In the genomic region with DNA sequence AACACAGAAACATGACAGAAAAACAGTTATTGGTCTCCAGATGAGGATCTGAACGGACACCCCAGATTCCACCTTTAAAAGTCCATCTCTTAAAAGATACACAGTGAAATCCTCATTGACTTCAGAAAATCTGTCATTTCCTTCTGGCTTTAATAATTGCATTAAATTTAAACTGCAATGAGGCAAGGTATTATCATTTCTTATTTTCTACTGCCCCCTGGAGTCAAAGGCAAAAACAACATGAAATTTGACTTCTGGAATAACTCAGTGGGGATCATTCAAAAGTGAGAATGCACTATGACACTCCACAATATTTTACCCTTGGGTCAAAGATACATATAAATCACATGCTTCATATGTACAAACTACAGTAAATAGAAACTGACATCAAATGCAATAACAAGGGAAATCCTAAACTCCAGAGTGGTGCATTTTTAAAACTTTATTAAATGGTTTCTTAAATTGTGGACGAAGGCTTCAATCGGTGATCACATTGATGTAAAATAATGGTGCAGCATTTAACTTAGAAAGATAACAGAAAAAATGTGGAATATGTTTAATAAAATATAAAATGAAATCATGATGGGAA, we compare ENCODE assay signal across 1 cellular context.
TF ChIP-seq lines count a peak whose summit lies in the region.

No MANE protein-coding gene starts in this region.

TF ChIP-seq in H1, 55 proteins besides CTCF, POLR2A, EP300 and RAD21 (continued from another document):
- TF ChIP-seq, protein P1, sequence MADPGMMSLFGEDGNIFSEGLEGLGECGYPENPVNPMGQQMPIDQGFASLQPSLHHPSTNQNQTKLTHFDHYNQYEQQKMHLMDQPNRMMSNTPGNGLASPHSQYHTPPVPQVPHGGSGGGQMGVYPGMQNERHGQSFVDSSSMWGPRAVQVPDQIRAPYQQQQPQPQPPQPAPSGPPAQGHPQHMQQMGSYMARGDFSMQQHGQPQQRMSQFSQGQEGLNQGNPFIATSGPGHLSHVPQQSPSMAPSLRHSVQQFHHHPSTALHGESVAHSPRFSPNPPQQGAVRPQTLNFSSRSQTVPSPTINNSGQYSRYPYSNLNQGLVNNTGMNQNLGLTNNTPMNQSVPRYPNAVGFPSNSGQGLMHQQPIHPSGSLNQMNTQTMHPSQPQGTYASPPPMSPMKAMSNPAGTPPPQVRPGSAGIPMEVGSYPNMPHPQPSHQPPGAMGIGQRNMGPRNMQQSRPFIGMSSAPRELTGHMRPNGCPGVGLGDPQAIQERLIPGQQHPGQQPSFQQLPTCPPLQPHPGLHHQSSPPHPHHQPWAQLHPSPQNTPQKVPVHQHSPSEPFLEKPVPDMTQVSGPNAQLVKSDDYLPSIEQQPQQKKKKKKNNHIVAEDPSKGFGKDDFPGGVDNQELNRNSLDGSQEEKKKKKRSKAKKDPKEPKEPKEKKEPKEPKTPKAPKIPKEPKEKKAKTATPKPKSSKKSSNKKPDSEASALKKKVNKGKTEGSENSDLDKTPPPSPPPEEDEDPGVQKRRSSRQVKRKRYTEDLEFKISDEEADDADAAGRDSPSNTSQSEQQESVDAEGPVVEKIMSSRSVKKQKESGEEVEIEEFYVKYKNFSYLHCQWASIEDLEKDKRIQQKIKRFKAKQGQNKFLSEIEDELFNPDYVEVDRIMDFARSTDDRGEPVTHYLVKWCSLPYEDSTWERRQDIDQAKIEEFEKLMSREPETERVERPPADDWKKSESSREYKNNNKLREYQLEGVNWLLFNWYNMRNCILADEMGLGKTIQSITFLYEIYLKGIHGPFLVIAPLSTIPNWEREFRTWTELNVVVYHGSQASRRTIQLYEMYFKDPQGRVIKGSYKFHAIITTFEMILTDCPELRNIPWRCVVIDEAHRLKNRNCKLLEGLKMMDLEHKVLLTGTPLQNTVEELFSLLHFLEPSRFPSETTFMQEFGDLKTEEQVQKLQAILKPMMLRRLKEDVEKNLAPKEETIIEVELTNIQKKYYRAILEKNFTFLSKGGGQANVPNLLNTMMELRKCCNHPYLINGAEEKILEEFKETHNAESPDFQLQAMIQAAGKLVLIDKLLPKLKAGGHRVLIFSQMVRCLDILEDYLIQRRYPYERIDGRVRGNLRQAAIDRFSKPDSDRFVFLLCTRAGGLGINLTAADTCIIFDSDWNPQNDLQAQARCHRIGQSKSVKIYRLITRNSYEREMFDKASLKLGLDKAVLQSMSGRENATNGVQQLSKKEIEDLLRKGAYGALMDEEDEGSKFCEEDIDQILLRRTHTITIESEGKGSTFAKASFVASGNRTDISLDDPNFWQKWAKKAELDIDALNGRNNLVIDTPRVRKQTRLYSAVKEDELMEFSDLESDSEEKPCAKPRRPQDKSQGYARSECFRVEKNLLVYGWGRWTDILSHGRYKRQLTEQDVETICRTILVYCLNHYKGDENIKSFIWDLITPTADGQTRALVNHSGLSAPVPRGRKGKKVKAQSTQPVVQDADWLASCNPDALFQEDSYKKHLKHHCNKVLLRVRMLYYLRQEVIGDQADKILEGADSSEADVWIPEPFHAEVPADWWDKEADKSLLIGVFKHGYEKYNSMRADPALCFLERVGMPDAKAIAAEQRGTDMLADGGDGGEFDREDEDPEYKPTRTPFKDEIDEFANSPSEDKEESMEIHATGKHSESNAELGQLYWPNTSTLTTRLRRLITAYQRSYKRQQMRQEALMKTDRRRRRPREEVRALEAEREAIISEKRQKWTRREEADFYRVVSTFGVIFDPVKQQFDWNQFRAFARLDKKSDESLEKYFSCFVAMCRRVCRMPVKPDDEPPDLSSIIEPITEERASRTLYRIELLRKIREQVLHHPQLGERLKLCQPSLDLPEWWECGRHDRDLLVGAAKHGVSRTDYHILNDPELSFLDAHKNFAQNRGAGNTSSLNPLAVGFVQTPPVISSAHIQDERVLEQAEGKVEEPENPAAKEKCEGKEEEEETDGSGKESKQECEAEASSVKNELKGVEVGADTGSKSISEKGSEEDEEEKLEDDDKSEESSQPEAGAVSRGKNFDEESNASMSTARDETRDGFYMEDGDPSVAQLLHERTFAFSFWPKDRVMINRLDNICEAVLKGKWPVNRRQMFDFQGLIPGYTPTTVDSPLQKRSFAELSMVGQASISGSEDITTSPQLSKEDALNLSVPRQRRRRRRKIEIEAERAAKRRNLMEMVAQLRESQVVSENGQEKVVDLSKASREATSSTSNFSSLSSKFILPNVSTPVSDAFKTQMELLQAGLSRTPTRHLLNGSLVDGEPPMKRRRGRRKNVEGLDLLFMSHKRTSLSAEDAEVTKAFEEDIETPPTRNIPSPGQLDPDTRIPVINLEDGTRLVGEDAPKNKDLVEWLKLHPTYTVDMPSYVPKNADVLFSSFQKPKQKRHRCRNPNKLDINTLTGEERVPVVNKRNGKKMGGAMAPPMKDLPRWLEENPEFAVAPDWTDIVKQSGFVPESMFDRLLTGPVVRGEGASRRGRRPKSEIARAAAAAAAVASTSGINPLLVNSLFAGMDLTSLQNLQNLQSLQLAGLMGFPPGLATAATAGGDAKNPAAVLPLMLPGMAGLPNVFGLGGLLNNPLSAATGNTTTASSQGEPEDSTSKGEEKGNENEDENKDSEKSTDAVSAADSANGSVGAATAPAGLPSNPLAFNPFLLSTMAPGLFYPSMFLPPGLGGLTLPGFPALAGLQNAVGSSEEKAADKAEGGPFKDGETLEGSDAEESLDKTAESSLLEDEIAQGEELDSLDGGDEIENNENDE (IDR thresholded peaks at IDR 0.05; ENCODE audit: insufficient replicate concordance, low read length) = no peak
- TF ChIP-seq RFX5 (IDR thresholded peaks at IDR 0.05; ENCODE audit: borderline replicate concordance, low read depth, low read length) (no peak), SIN3A (conservative IDR thresholded peaks at IDR 0.05 in 1 of 2, IDR thresholded peaks at IDR 0.05 in 1 of 2; ENCODE audit: low read depth in 1 of 2, low read length in 2 of 2) (no peak), TAF7 (optimal IDR thresholded peaks at IDR 0.05; ENCODE audit: borderline replicate concordance, low read depth, low read length) (no peak), BRCA1 (IDR thresholded peaks at IDR 0.05; ENCODE audit: low read depth, low read length) (no peak), ZNF274 (IDR thresholded peaks at IDR 0.05; ENCODE audit: borderline replicate concordance, extremely low read depth, low read length) (no peak), GTF2F1 (IDR thresholded peaks at IDR 0.05; ENCODE audit: borderline replicate concordance, low read depth, low read length) (no peak), CHD2 (IDR thresholded peaks at IDR 0.05; ENCODE audit: low read length) (no peak), RBBP5 (IDR thresholded peaks at IDR 0.05; ENCODE audit: borderline replicate concordance, low read depth, low read length) (no peak), CEBPB (IDR thresholded peaks at IDR 0.05; ENCODE audit: low read depth, low read length) (no peak), NANOG (IDR thresholded peaks at IDR 0.05; ENCODE audit: insufficient read depth, low read depth, low read length, poor library complexity, severe bottlenecking) (no peak), CHD1 (IDR thresholded peaks at IDR 0.05; ENCODE audit: low read depth, low read length) (no peak), KDM5A (IDR thresholded peaks at IDR 0.05; ENCODE audit: low read length) (no peak), NRF1 (IDR thresholded peaks at IDR 0.05; ENCODE audit: low read depth, low read length) (no peak)
